Comparison of ENCODE assay signal across 18 cellular contexts in the genomic region with DNA sequence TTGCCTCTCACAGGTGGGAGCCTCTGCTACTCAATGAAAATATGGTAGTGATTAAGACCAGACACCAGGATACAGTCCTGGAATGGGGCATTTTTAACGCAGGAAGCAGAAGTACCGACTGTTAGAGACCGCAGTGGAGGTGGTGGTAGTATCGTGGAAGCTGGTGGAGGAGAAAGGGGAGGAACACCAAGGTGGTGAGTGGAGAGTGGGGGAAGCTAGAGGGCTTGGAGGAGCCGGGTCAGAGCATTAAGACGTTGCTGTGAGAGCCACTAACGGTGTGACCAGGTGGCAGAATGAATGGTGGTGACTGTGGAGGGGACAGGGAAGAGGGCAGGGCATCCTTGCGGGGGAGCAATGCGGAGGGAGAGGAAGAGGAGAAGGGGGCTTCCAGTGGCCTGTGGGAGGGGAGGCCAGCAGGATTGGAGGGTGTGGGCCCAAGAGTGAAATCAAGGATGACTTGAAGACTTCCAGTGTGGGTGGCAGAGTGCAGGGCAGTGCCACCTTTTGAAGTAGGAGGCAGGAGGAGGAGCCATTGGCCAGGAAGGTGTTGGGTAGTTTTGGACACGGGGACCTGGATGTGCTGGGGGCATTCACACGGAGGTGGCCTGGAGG. TPM values are rescaled to one million over a fixed set of nuclear protein-coding genes. Genes with fewer than 3 reads are reported as not detected.
DNase-seq lines count a peak whose midpoint lies in the region; ATAC-seq and TF ChIP-seq lines count a peak whose summit lies in the region.
"Had no signal": no experiment of that assay in that cellular context is flagged by ENCODE, and none has a peak within 500 bp of the region (broad histone marks: within the 10 kb centered on the region; RNA-seq: fewer than 3 reads in every experiment).

No MANE protein-coding gene starts in this region.

- H3K4me3 ChIP-seq in A673 (ENCODE audit: low read depth, low read length, poor library complexity, severe bottlenecking): no peak overlapping the region
- H3K4me3 ChIP-seq: esophagus muscularis mucosa, hepatocyte, vagina had no signal

- DNase-seq in CD4-positive, alpha-beta T cell: no peak
- DNase-seq in MV-4-11 (lab: John Stamatoyannopoulos, UW): peak; percentile 27
- no peak for DNase-seq in activated naive CD8-positive, alpha-beta T cell treated with anti-CD3 and anti-CD28 coated beads, Interleukin-2, amount 50 U/mL, for 24 hours
- no peak for DNase-seq in head of caudate nucleus
- DNase-seq in occipital lobe (lab: John Stamatoyannopoulos, UW): no peak
- no peak for DNase-seq in A673 (ENCODE audit: low spot score)
- DNase-seq in NCI-H82 (lab: John Stamatoyannopoulos, UW): no peak
- DNase-seq: cortex of kidney; left cardiac atrium; NCI-H1930; Right ventricle myocardium superior; stimulated activated CD4-positive, alpha-beta T cell treated with anti-CD3 and anti-CD28 coated beads, Interleukin-4, amount 100 ng/mL, for 4 hours; stimulated activated naive CD4-positive, alpha-beta T cell treated with Interleukin-2 at 50 U/mL for 16 hours had no signal

- peak overlapping the region; percentile 79 for H3K4me3 Mint-ChIP-seq in CD4-positive, alpha-beta T cell
- H3K4me3 Mint-ChIP-seq in activated naive CD8-positive, alpha-beta T cell treated with anti-CD3 and anti-CD28 coated beads, Interleukin-2, amount 50 U/mL, for 24 hours: peak overlapping the region; percentile 79

- CTCF ChIA-PET in CD4-positive, alpha-beta T cell (lab: Charles Lee): no interaction called here
- CTCF ChIA-PET in A673 (lab: Charles Lee): no interaction called here

- peaks cover 4% of the 10 kb centered on the region for H3K27me3 Mint-ChIP-seq in CD4-positive, alpha-beta T cell
- H3K27me3 Mint-ChIP-seq in activated naive CD8-positive, alpha-beta T cell treated with anti-CD3 and anti-CD28 coated beads, Interleukin-2, amount 50 U/mL, for 24 hours: peaks cover 3% of the 10 kb centered on the region

- peak overlapping the region; percentile 72 for H3K27ac Mint-ChIP-seq in CD4-positive, alpha-beta T cell
- H3K27ac Mint-ChIP-seq in activated naive CD8-positive, alpha-beta T cell treated with anti-CD3 and anti-CD28 coated beads, Interleukin-2, amount 50 U/mL, for 24 hours: peak overlapping the region; percentile 57

- POLR2A ChIA-PET in CD4-positive, alpha-beta T cell (lab: Charles Lee): no interaction called here
- POLR2A ChIA-PET in A673 (lab: Charles Lee; ENCODE audit: low non-redundant PET): no interaction called here

- BruUV-seq in A673 (replicated peaks; lab: Mats Ljungman, UMichigan): no TSS peak

- intact Hi-C loops in CD4-positive, alpha-beta T cell (cut with DNase I, micrococcal nuclease): loop anchor here (5.0 to 10.0 kb wide), 6 partner anchors 56 to 1652 kb away; a partner anchor contains a TSS
- intact Hi-C loops in head of caudate nucleus (cut with DNase I): loop anchor here (5.0 kb wide), 1 partner anchor 89 kb away; no protein-coding TSS in a partner anchor
- intact Hi-C loops in A673 (cut with micrococcal nuclease; ENCODE audit: unreplicated experiment): loop anchor here (10.0 kb wide), 1 partner anchor 262 kb away; no protein-coding TSS in a partner anchor

- H3K9me3 Mint-ChIP-seq in CD4-positive, alpha-beta T cell: no peaks in the 10 kb centered on the region
- H3K9me3 Mint-ChIP-seq in activated naive CD8-positive, alpha-beta T cell treated with anti-CD3 and anti-CD28 coated beads, Interleukin-2, amount 50 U/mL, for 24 hours: no peaks in the 10 kb centered on the region

- H3K27me3 ChIP-seq in CD4-positive, alpha-beta T cell (ENCODE audit: control insufficient read depth, insufficient read depth, low read length): no peaks in the 10 kb centered on the region
- H3K27me3 ChIP-seq in A673 (replicated peaks; ENCODE audit: insufficient read depth, low read depth, low read length, poor library complexity): no peaks in the 10 kb centered on the region
- H3K27me3 ChIP-seq: esophagus muscularis mucosa, hepatocyte, vagina had no signal

- no peak for TF ChIP-seq CTCF in 22Rv1 (IDR thresholded peaks at IDR 0.05)
- TF ChIP-seq CTCF in CD4-positive, alpha-beta T cell (IDR thresholded peaks at IDR 0.05): no peak
- no peak for TF ChIP-seq CTCF in A673 (conservative IDR thresholded peaks at IDR 0.05; ENCODE audit: low read depth, low read length)

- peaks cover 27% of the 10 kb centered on the region for H3K4me1 ChIP-seq in A673 (ENCODE audit: insufficient read depth, low read length, poor library complexity, severe bottlenecking)

- H3K4me1 Mint-ChIP-seq in CD4-positive, alpha-beta T cell (ENCODE audit: low read depth): peaks cover 33% of the 10 kb centered on the region
- peaks cover 38% of the 10 kb centered on the region for H3K4me1 Mint-ChIP-seq in activated naive CD8-positive, alpha-beta T cell treated with anti-CD3 and anti-CD28 coated beads, Interleukin-2, amount 50 U/mL, for 24 hours

- no peak for ATAC-seq in CD4-positive, alpha-beta T cell (ENCODE audit: poor library complexity)
- ATAC-seq in activated naive CD8-positive, alpha-beta T cell treated with anti-CD3 and anti-CD28 coated beads, Interleukin-2, amount 50 U/mL, for 24 hours: no peak
- ATAC-seq: left cardiac atrium, sciatic nerve had no signal

- no peaks in the 10 kb centered on the region for H3K9me3 ChIP-seq in CD4-positive, alpha-beta T cell (ENCODE audit: control insufficient read depth, low read length)
- no peaks in the 10 kb centered on the region for H3K9me3 ChIP-seq in A673 (ENCODE audit: low read depth, low read length, poor library complexity, severe bottlenecking)
- H3K9me3 ChIP-seq: esophagus muscularis mucosa, vagina had no signal

- H3K27ac ChIP-seq in 22Rv1: peak overlapping the region; percentile 75
- H3K27ac ChIP-seq in CD4-positive, alpha-beta T cell (ENCODE audit: low read depth, low read length): no peak overlapping the region
- no peak overlapping the region for H3K27ac ChIP-seq in A673 (ENCODE audit: low read depth, low read length, poor library complexity, severe bottlenecking)
- H3K27ac ChIP-seq: esophagus muscularis mucosa, hepatocyte, vagina had no signal

- no peaks in the 10 kb centered on the region for H3K36me3 Mint-ChIP-seq in CD4-positive, alpha-beta T cell (ENCODE audit: low read depth)
- H3K36me3 Mint-ChIP-seq in activated naive CD8-positive, alpha-beta T cell treated with anti-CD3 and anti-CD28 coated beads, Interleukin-2, amount 50 U/mL, for 24 hours (ENCODE audit: low read depth): no peaks in the 10 kb centered on the region

- H3K36me3 ChIP-seq in A673 (ENCODE audit: insufficient read depth, low read length, poor library complexity, severe bottlenecking): no peaks in the 10 kb centered on the region
- H3K36me3 ChIP-seq: esophagus muscularis mucosa, vagina had no signal

RNA-seq across cellular contexts. Expression of a gene that starts 1.6 kb away (rescaled TPM):
- total RNA-seq in CD4-positive, alpha-beta T cell: 10 to 100 TPM; 16.4 to 19.6 TPM
- total RNA-seq in occipital lobe (32.8 TPM), A673 (2021) (58.2 and 63.8 TPM in 2 replicates)

RNA-seq across cellular contexts. Expression of a gene that starts 55.5 kb away (rescaled TPM):
- total RNA-seq in CD4-positive, alpha-beta T cell: 10 to 100 TPM; 16.8 to 18.2 TPM
- total RNA-seq in occipital lobe (128 TPM), A673 (2021) (51.0 and 52.3 TPM in 2 replicates)
